13 cellular contexts compared by ENCODE assay signal in genomic region chr20:21323640-21324039, GRCh38. TPM values are rescaled to one million over a fixed set of nuclear protein-coding genes. Genes with fewer than 3 reads are reported as not detected.
A peak's percentile ranks its signal among the peaks of the same experiment; 100 is the strongest.
DNase-seq lines count a peak whose midpoint lies in the region; ATAC-seq, FAIRE-seq and TF ChIP-seq lines count a peak whose summit lies in the region.
"Had no signal": no experiment of that assay in that cellular context is flagged by ENCODE, and none has a peak within 500 bp of the region (broad histone marks: within the 10 kb centered on the region; RNA-seq: fewer than 3 reads in every experiment).

No MANE protein-coding gene starts in this region.

- H3K27me3 ChIP-seq in pancreas (no peaks in the 10 kb centered on the region), body of pancreas (no peaks in the 10 kb centered on the region)
- H3K27me3 ChIP-seq: ascending aorta had no signal

- WGBS in pancreas, 2 donors: 78 to 81% methylated on average over 3 of the region's 3 CpGs
- 74 to 75% methylated on average over 3 of the region's 3 CpGs for WGBS in body of pancreas, 2 donors

- FAIRE-seq in pancreas (lab: Jason Lieb, UNC): no peak

- TF ChIP-seq POLR2A in body of pancreas (IDR thresholded peaks at IDR 0.05): no peak

- no peaks in the 10 kb centered on the region for H3K9me3 ChIP-seq in pancreas
- H3K9me3 ChIP-seq in body of pancreas: no peaks in the 10 kb centered on the region

- TF ChIP-seq CTCF in epithelial cell of proximal tubule (conservative IDR thresholded peaks at IDR 0.05; ENCODE audit: low read depth, low read length): no peak
- TF ChIP-seq CTCF in pancreas (IDR thresholded peaks at IDR 0.05): no peak
- no peak for TF ChIP-seq CTCF in body of pancreas (IDR thresholded peaks at IDR 0.05)

- H3K4me1 ChIP-seq in pancreas (peaks cover 18 to 24% (median 22%) of the 10 kb centered on the region in 3 donors), body of pancreas (peaks cover 48% of the 10 kb centered on the region)

- H3K4me3 ChIP-seq in epithelial cell of proximal tubule (ENCODE audit: low read depth, low read length) (no peak overlapping the region), pancreas (no peak overlapping the region), body of pancreas (no peak overlapping the region)
- H3K4me3 ChIP-seq: ascending aorta, tibial nerve had no signal

- H3K27ac ChIP-seq in pancreas (no peak overlapping the region), body of pancreas (no peak overlapping the region)
- H3K27ac ChIP-seq: ascending aorta had no signal

- no peaks in the 10 kb centered on the region for H3K36me3 ChIP-seq in pancreas
- H3K36me3 ChIP-seq in body of pancreas (replicated peaks in 1 of 2; ENCODE audit: insufficient read depth in 1 of 2, low read depth in 2 of 2): no peaks in the 10 kb centered on the region

- peak; percentile 31 for DNase-seq in DMS53 (lab: John Stamatoyannopoulos, UW)
- no peak for DNase-seq in DMS53 treated with DMSO at 0.1 percent for 48 hours (lab: John Stamatoyannopoulos, UW; ENCODE audit: unreplicated experiment)
- peak; percentile 21 for DNase-seq in NCI-H460 (ENCODE audit: extremely low read depth, low read depth)
- DNase-seq in epithelial cell of proximal tubule (ENCODE audit: low read depth): peak; percentile 61
- no peak for DNase-seq in pancreas
- DNase-seq in body of pancreas: no peak
- no peak for DNase-seq in NCI-H524 treated with DMSO at 0.1 percent for 48 hours (lab: John Stamatoyannopoulos, UW)
- DNase-seq: 8988T, NCI-H2081 treated with DMSO at 0.1 percent for 48 hours, T1000 had no signal

- ATAC-seq in pancreas (peak in 3 of 4 donors; percentile 39 to 60 (median 46)), body of pancreas (no peak), GM18909 (IDR thresholded peaks at IDR 0.05; ENCODE audit: poor library complexity, unreplicated experiment) (no peak)

- intact Hi-C loops in pancreas (cut with DNase I) (no loop called here), body of pancreas (cut with DNase I) (no loop called here)

RNA-seq across cellular contexts. Expression of gene XRN2, which starts 20.5 kb away (rescaled TPM):
- total RNA-seq in NCI-H460 (2014; rRNA removed; shearing (Covaris generic)): 88.4 and 97.8 TPM in 2 replicates
- polyA plus RNA-seq in NCI-H460 (2014; cell fraction: nucleus; rRNA removed): 61.3 and 100.0 TPM in 2 replicates
- total RNA-seq in epithelial cell of proximal tubule (92.0 and 112 TPM in 2 replicates), pancreas (10 to 100 TPM; 21.0 to 33.6 (median 30.7) TPM), body of pancreas (10 to 100 TPM; 26.0 to 32.9 TPM)
- 10 to 100 TPM in 1 of 2 donors, 1 to 10 TPM in 1; 10.0 to 22.0 TPM for polyA plus RNA-seq in pancreas

Comparison
In these comparisons a context has a peak if more than half of its experiments do, and no peak if none do; other contexts are left out.
1. DNase-seq: peak in DMS53 (single experiment), NCI-H460 (single experiment) and epithelial cell of proximal tubule (single experiment); none in DMS53 treated with DMSO at 0.1 percent for 48 hours (single experiment), pancreas (0 of 6), body of pancreas (0 of 4) and NCI-H524 treated with DMSO at 0.1 percent for 48 hours (single experiment).
2. ATAC-seq: peak in pancreas (3 of 4); none in body of pancreas (single experiment) and GM18909 (single experiment).